ENCODE assay signal across 2 cellular contexts in genomic region chr6:147700436-147701209, GRCh38.
TF ChIP-seq lines count a peak whose summit lies in the region.

No MANE protein-coding gene starts in this region.

TF ChIP-seq in GM23338, 12 proteins besides CTCF, POLR2A, EP300 and RAD21:
- TF ChIP-seq REST (IDR thresholded peaks at IDR 0.05; ENCODE audit: unreplicated experiment) (no peak), NANOG (IDR thresholded peaks at IDR 0.05; ENCODE audit: borderline replicate concordance) (no peak), JUNB (IDR thresholded peaks at IDR 0.05; ENCODE audit: unreplicated experiment) (no peak), EZH2 (IDR thresholded peaks at IDR 0.05; ENCODE audit: low read depth, unreplicated experiment) (no peak)
- TF ChIP-seq, protein P1, sequence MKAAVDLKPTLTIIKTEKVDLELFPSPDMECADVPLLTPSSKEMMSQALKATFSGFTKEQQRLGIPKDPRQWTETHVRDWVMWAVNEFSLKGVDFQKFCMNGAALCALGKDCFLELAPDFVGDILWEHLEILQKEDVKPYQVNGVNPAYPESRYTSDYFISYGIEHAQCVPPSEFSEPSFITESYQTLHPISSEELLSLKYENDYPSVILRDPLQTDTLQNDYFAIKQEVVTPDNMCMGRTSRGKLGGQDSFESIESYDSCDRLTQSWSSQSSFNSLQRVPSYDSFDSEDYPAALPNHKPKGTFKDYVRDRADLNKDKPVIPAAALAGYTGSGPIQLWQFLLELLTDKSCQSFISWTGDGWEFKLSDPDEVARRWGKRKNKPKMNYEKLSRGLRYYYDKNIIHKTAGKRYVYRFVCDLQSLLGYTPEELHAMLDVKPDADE (IDR thresholded peaks at IDR 0.05), result no peak

TF ChIP-seq in IMR-90, 13 proteins besides CTCF, POLR2A, EP300 and RAD21:
- TF ChIP-seq RFX5 (IDR thresholded peaks at IDR 0.05; ENCODE audit: low read depth, low read length), result no peak
- TF ChIP-seq SMC3 (IDR thresholded peaks at IDR 0.05; ENCODE audit: low read depth, low read length), result no peak
- no peak for TF ChIP-seq FOS (IDR thresholded peaks at IDR 0.05; ENCODE audit: low read depth, low read length)
- TF ChIP-seq, protein P2, sequence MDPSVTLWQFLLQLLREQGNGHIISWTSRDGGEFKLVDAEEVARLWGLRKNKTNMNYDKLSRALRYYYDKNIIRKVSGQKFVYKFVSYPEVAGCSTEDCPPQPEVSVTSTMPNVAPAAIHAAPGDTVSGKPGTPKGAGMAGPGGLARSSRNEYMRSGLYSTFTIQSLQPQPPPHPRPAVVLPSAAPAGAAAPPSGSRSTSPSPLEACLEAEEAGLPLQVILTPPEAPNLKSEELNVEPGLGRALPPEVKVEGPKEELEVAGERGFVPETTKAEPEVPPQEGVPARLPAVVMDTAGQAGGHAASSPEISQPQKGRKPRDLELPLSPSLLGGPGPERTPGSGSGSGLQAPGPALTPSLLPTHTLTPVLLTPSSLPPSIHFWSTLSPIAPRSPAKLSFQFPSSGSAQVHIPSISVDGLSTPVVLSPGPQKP (IDR thresholded peaks at IDR 0.05; ENCODE audit: borderline replicate concordance, low read depth, low read length), result no peak
